In genomic region chr6:160041608-160042007, GRCh38 we compare ENCODE assay signal across 8 cellular contexts.
DNase-seq lines count a peak whose midpoint lies in the region; ATAC-seq and TF ChIP-seq lines count a peak whose summit lies in the region.

No MANE protein-coding gene starts in this region.

- H2BK5ac ChIP-seq in mesendoderm (ENCODE audit: low read length): no peak overlapping the region

- H4K20me1 ChIP-seq in MM.1S (ENCODE audit: insufficient read depth, low read length): no peaks in the 10 kb centered on the region

- H2AK5ac ChIP-seq in mesendoderm (ENCODE audit: low read length): no peak overlapping the region

- no peak overlapping the region for H4K8ac ChIP-seq in mesendoderm (ENCODE audit: low read depth, low read length)

- no peaks in the 10 kb centered on the region for H3K79me1 ChIP-seq in mesendoderm (ENCODE audit: low read length)

- H4K5ac ChIP-seq in mesendoderm (ENCODE audit: low read length): no peak overlapping the region

- no peak overlapping the region for H2BK120ac ChIP-seq in mesendoderm (ENCODE audit: low read depth, low read length)

- no peaks in the 10 kb centered on the region for H3K9me3 ChIP-seq in MM.1S (replicated peaks; ENCODE audit: insufficient read depth, low read length)

- no peak overlapping the region for H2AFZ ChIP-seq in MM.1S (ENCODE audit: low read length)

- no peaks in the 10 kb centered on the region for H3K79me2 ChIP-seq in mesendoderm (ENCODE audit: control insufficient read depth, insufficient read depth, low read length)
- no peaks in the 10 kb centered on the region for H3K79me2 ChIP-seq in MM.1S (ENCODE audit: low read length)

- TF ChIP-seq CTCF in AG10803 (conservative IDR thresholded peaks at IDR 0.05; ENCODE audit: low read length): peak; percentile 44
- TF ChIP-seq CTCF in MM.1S (IDR thresholded peaks at IDR 0.05; ENCODE audit: low read length): no peak

- no peak for ATAC-seq in HG02938 (IDR thresholded peaks at IDR 0.05; ENCODE audit: unreplicated experiment)

- H3K23ac ChIP-seq in mesendoderm (ENCODE audit: low read length): no peak overlapping the region

- no peak overlapping the region for H3K4me2 ChIP-seq in mesendoderm (ENCODE audit: low read length)
- H3K4me2 ChIP-seq in MM.1S (ENCODE audit: low read depth, low read length): no peak overlapping the region

- H2BK15ac ChIP-seq in mesendoderm (replicated peaks; ENCODE audit: low read depth): no peak overlapping the region

- H3K27me3 ChIP-seq in mesendoderm (ENCODE audit: insufficient read depth, low read length, poor library complexity) (no peaks in the 10 kb centered on the region), MM.1S (replicated peaks; ENCODE audit: insufficient read depth, low read length) (no peaks in the 10 kb centered on the region)

- no peaks in the 10 kb centered on the region for H3K9me2 ChIP-seq in MM.1S (replicated peaks; ENCODE audit: insufficient read depth, low read length)

- H3K18ac ChIP-seq in mesendoderm (ENCODE audit: low read length): no peak overlapping the region

- H3K9ac ChIP-seq in mesendoderm (ENCODE audit: low read length) (no peak overlapping the region), MM.1S (ENCODE audit: low read length) (no peak overlapping the region)

- H3K4ac ChIP-seq in mesendoderm (ENCODE audit: low read depth, low read length): no peak overlapping the region

- H3K36me3 ChIP-seq in mesendoderm (ENCODE audit: control insufficient read depth, insufficient read depth, low read length) (peaks cover 10% of the 10 kb centered on the region), MM.1S (replicated peaks; ENCODE audit: insufficient read depth, low read length) (no peaks in the 10 kb centered on the region)

- no CpG with 5 or more reads among the region's 6 CpGs for WGBS in mesendoderm (ENCODE audit: extremely low coverage, insufficient coverage, low lambda C conversion rate)

- no peak overlapping the region for H3K4me3 ChIP-seq in AG10803 (ENCODE audit: low read length)
- no peak overlapping the region for H3K4me3 ChIP-seq in mesendoderm (ENCODE audit: low read length)
- H3K4me3 ChIP-seq in MM.1S (ENCODE audit: low read length): no peak overlapping the region

- DNase-seq in AG10803 (ENCODE audit: low read depth) (peak; percentile 86), NCI-H1105 (lab: John Stamatoyannopoulos, UW) (peak; percentile 4), dedifferentiated amniotic fluid mesenchymal stem cell (ENCODE audit: extremely low spot score) (peak; percentile 23), middle frontal gyrus (ENCODE audit: extremely low spot score, low spot score) (peak; percentile 50), mesendoderm (no peak), MM.1S (no peak)
- DNase-seq in stimulated activated CD4-positive, alpha-beta T cell treated with anti-CD3 and anti-CD28 coated beads, Interleukin-2, amount 100 ng/mL, for 48 hours: no peak

- H3F3A ChIP-seq in MM.1S (ENCODE audit: insufficient read depth, low read length): no peaks in the 10 kb centered on the region

- no peak overlapping the region for H3K56ac ChIP-seq in mesendoderm (ENCODE audit: low read length)

- no peak overlapping the region for H3K27ac ChIP-seq in mesendoderm (ENCODE audit: low read depth, low read length)
- no peak overlapping the region for H3K27ac ChIP-seq in MM.1S (ENCODE audit: low read length)

- H3K4me1 ChIP-seq in mesendoderm (ENCODE audit: control insufficient read depth, low read depth, low read length) (no peaks in the 10 kb centered on the region), MM.1S (ENCODE audit: low read length) (no peaks in the 10 kb centered on the region)

Comparison
In these comparisons a context has a peak if more than half of its experiments do, and no peak if none do; other contexts are left out.
1. DNase-seq: peak in AG10803 (single experiment), NCI-H1105 (single experiment), dedifferentiated amniotic fluid mesenchymal stem cell (single experiment) and middle frontal gyrus (single experiment); none in mesendoderm (single experiment), MM.1S (single experiment) and stimulated activated CD4-positive, alpha-beta T cell treated with anti-CD3 and anti-CD28 coated beads, Interleukin-2, amount 100 ng/mL, for 48 hours (0 of 2).